Comparison of ENCODE assay signal across 8 cellular contexts in genomic region chr1:18770799-18771198, GRCh38.
"Had no signal": no experiment of that assay in that cellular context is flagged by ENCODE, and none has a peak within 500 bp of the region (broad histone marks: within the 10 kb centered on the region; RNA-seq: fewer than 3 reads in every experiment).

No MANE protein-coding gene starts in this region.

- DNase-seq: GDM1, GF-D8 had no signal

- H3K4me3 ChIP-seq: GM12878 had no signal

- ATAC-seq: GM12878 had no signal

- FAIRE-seq: G401.6, GM12878, GM12891, GM12892, GM18507, GM19239 had no signal
